Comparison of ENCODE assay signal across 9 cellular contexts in genomic region chr19:38250821-38251563, GRCh38. TPM values are rescaled to one million over a fixed set of nuclear protein-coding genes. Genes with fewer than 3 reads are reported as not detected.
DNase-seq lines count a peak whose midpoint lies in the region; ATAC-seq and TF ChIP-seq lines count a peak whose summit lies in the region.
"Had no signal": no experiment of that assay in that cellular context is flagged by ENCODE, and none has a peak within 500 bp of the region (broad histone marks: within the 10 kb centered on the region; RNA-seq: fewer than 3 reads in every experiment).

No MANE protein-coding gene starts in this region.

- intact Hi-C loops in MCF 10A (cut with micrococcal nuclease) (no loop called here), sciatic nerve (cut with DNase I) (no loop called here)
- intact Hi-C loops in activated CD4-positive, alpha-beta memory T cell treated with anti-CD3 and anti-CD28 coated beads for 36 hours (cut with micrococcal nuclease): no loop called here

- no TSS peak for BruUV-seq in MCF 10A (replicated peaks; lab: Mats Ljungman, UMichigan)

- H3K36me3 Mint-ChIP-seq in HFFc6 (ENCODE audit: low read depth): no peaks in the 10 kb centered on the region
- H3K36me3 Mint-ChIP-seq in MCF 10A (ENCODE audit: insufficient read depth, unreplicated experiment): no peaks in the 10 kb centered on the region
- no peaks in the 10 kb centered on the region for H3K36me3 Mint-ChIP-seq in activated CD4-positive, alpha-beta memory T cell treated with anti-CD3 and anti-CD28 coated beads for 36 hours

- POLR2A ChIA-PET in MCF 10A (lab: Yijun Ruan, JAX): interaction anchor here (0.7 to 1.5 kb wide), 6 partner anchors 8 to 68 kb away, joined by 3 to 9 read pairs (median 4); partner anchors contain the start of gene SPINT2
- POLR2A ChIA-PET in activated CD4-positive, alpha-beta memory T cell treated with anti-CD3 and anti-CD28 coated beads for 36 hours (lab: Charles Lee): no interaction called here

- H3K27ac Mint-ChIP-seq in HFFc6 (peak overlapping the region; percentile 65), MCF 10A (ENCODE audit: low read depth, unreplicated experiment) (peak overlapping the region; percentile 57)
- H3K27ac Mint-ChIP-seq in activated CD4-positive, alpha-beta memory T cell treated with anti-CD3 and anti-CD28 coated beads for 36 hours: no peak overlapping the region

- H3K9me3 Mint-ChIP-seq in HFFc6: no peaks in the 10 kb centered on the region
- no peaks in the 10 kb centered on the region for H3K9me3 Mint-ChIP-seq in MCF 10A (ENCODE audit: unreplicated experiment)
- H3K9me3 Mint-ChIP-seq in activated CD4-positive, alpha-beta memory T cell treated with anti-CD3 and anti-CD28 coated beads for 36 hours: no peaks in the 10 kb centered on the region
- H3K9me3 Mint-ChIP-seq: central memory CD8-positive, alpha-beta T cell had no signal

- TF ChIP-seq CTCF in HFFc6 (IDR thresholded peaks at IDR 0.05) (no peak), MCF 10A (IDR thresholded peaks at IDR 0.05; ENCODE audit: unreplicated experiment) (no peak)

- ATAC-seq in sciatic nerve (peak; percentile 78), HG03025 (IDR thresholded peaks at IDR 0.05; ENCODE audit: low FRiP score, unreplicated experiment) (no peak), HG03378 (IDR thresholded peaks at IDR 0.05; ENCODE audit: unreplicated experiment) (no peak)

- no peak for DNase-seq in HFFc6
- no peak for DNase-seq in MCF 10A (ENCODE audit: unreplicated experiment)
- peak; percentile 39 for DNase-seq in iPS-NIHi11 (ENCODE audit: low spot score)
- DNase-seq in sciatic nerve (ENCODE audit: low spot score): peak; percentile 73
- no peak for DNase-seq in activated CD4-positive, alpha-beta memory T cell treated with anti-CD3 and anti-CD28 coated beads for 36 hours
- no peak for DNase-seq in NOMO-1 treated with dmso at 0.1 percent for 144 hours (lab: John Stamatoyannopoulos, UW; ENCODE audit: unreplicated experiment)

- H3K4me1 Mint-ChIP-seq in HFFc6 (ENCODE audit: low read depth) (peaks cover 23% of the 10 kb centered on the region), MCF 10A (ENCODE audit: insufficient read depth, unreplicated experiment) (peaks cover 14% of the 10 kb centered on the region)
- H3K4me1 Mint-ChIP-seq in activated CD4-positive, alpha-beta memory T cell treated with anti-CD3 and anti-CD28 coated beads for 36 hours (ENCODE audit: low read depth): no peaks in the 10 kb centered on the region
- H3K4me1 Mint-ChIP-seq: central memory CD8-positive, alpha-beta T cell had no signal

- peaks cover 17% of the 10 kb centered on the region for H3K27me3 Mint-ChIP-seq in HFFc6 (ENCODE audit: insufficient read depth)
- H3K27me3 Mint-ChIP-seq in MCF 10A (ENCODE audit: insufficient read depth, unreplicated experiment): no peaks in the 10 kb centered on the region
- H3K27me3 Mint-ChIP-seq in activated CD4-positive, alpha-beta memory T cell treated with anti-CD3 and anti-CD28 coated beads for 36 hours: peaks cover 14% of the 10 kb centered on the region

- no peak overlapping the region; the same call in 1 of the 2 replicates for H3K4me3 Mint-ChIP-seq in HFFc6
- peak overlapping the region; percentile 3 for H3K4me3 Mint-ChIP-seq in MCF 10A (ENCODE audit: unreplicated experiment)
- H3K4me3 Mint-ChIP-seq in activated CD4-positive, alpha-beta memory T cell treated with anti-CD3 and anti-CD28 coated beads for 36 hours: no peak overlapping the region
- H3K4me3 Mint-ChIP-seq: central memory CD8-positive, alpha-beta T cell had no signal

- CTCF ChIA-PET in MCF 10A (lab: Yijun Ruan, JAX): interaction anchor here (0.7 to 1.8 kb wide), 5 partner anchors 11 to 352 kb away, joined by 4 to 5 read pairs (median 4); partner anchors contain the start of gene CATSPERG
- CTCF ChIA-PET in activated CD4-positive, alpha-beta memory T cell treated with anti-CD3 and anti-CD28 coated beads for 36 hours (lab: Charles Lee): interaction anchor here (1.2 to 2.2 kb wide), 2 partner anchors 16 to 349 kb away, joined by 3 to 7 read pairs; no protein-coding TSS in a partner anchor

RNA-seq across cellular contexts. Expression of gene PPP1R14A, which starts 5.2 kb away (rescaled TPM):
- total RNA-seq in HFFc6 (2021; fragmentation: NEBNext Ultra II Directional; extraction: Animal tissue kit (Norgen Biotek cat#: 25700)): under 1 TPM in 2 of 6 experiments, not detected in 4; 0.35 to 0.81 TPM
- not detected in 2 replicates for total RNA-seq in MCF 10A (2022)
- 27.5 TPM for total RNA-seq in sciatic nerve
- total RNA-seq in activated CD4-positive, alpha-beta memory T cell treated with anti-CD3 and anti-CD28 coated beads for 36 hours: 1 to 10 TPM; 1.6 to 1.8 TPM

RNA-seq across cellular contexts. Expression of gene SPINT2, which starts 13.4 kb away (rescaled TPM):
- 1 to 10 TPM in 3 of 6 experiments, under 1 TPM in 3; 0.76 to 4.1 (median 0.98) TPM for total RNA-seq in HFFc6 (2021; fragmentation: NEBNext Ultra II Directional; extraction: Animal tissue kit (Norgen Biotek cat#: 25700))
- 277 and 333 TPM in 2 replicates for total RNA-seq in MCF 10A (2022)
- 27.7 TPM for total RNA-seq in sciatic nerve
- 10 to 100 TPM; 57.5 to 60.9 TPM for total RNA-seq in activated CD4-positive, alpha-beta memory T cell treated with anti-CD3 and anti-CD28 coated beads for 36 hours

RNA-seq across cellular contexts. Expression of gene DPF1, which starts 27.0 kb away (rescaled TPM):
- total RNA-seq in HFFc6 (2021; fragmentation: NEBNext Ultra II Directional; extraction: Animal tissue kit (Norgen Biotek cat#: 25700)): 1 to 10 TPM; 3.3 to 6.6 (median 5.7) TPM
- total RNA-seq in MCF 10A (2022): 1.0 and 1.2 TPM in 2 replicates
- not detected for total RNA-seq in sciatic nerve
- total RNA-seq in activated CD4-positive, alpha-beta memory T cell treated with anti-CD3 and anti-CD28 coated beads for 36 hours: 1 to 10 TPM in 1 of 2 experiments, under 1 TPM in 1; 0.75 to 1.2 TPM

RNA-seq across cellular contexts. Expression of gene C19orf33, which starts 53.1 kb away (rescaled TPM):
- not detected for total RNA-seq in HFFc6 (2021; fragmentation: NEBNext Ultra II Directional; extraction: Animal tissue kit (Norgen Biotek cat#: 25700))
- total RNA-seq in MCF 10A (2022) (343 and 381 TPM in 2 replicates), sciatic nerve (25.8 TPM)
- not detected for total RNA-seq in activated CD4-positive, alpha-beta memory T cell treated with anti-CD3 and anti-CD28 coated beads for 36 hours

Comparison
In these comparisons a context has a peak if more than half of its experiments do, and no peak if none do; other contexts are left out.
1. DNase-seq: peak in iPS-NIHi11 (single experiment) and sciatic nerve (single experiment); none in HFFc6 (single experiment), MCF 10A (single experiment), activated CD4-positive, alpha-beta memory T cell treated with anti-CD3 and anti-CD28 coated beads for 36 hours (single experiment) and NOMO-1 treated with dmso at 0.1 percent for 144 hours (single experiment).
2. RNA of gene PPP1R14A, which starts 5.2 kb away (total RNA-seq): 27.5 TPM in sciatic nerve (single experiment); 1.6 to 1.8 TPM in activated CD4-positive, alpha-beta memory T cell treated with anti-CD3 and anti-CD28 coated beads for 36 hours, 0.35 to 0.81 TPM in HFFc6 and not detected in MCF 10A; every median in the first group is over 10 times any median in the second.